ENCODE assay signal across 24 cellular contexts in the genomic region with DNA sequence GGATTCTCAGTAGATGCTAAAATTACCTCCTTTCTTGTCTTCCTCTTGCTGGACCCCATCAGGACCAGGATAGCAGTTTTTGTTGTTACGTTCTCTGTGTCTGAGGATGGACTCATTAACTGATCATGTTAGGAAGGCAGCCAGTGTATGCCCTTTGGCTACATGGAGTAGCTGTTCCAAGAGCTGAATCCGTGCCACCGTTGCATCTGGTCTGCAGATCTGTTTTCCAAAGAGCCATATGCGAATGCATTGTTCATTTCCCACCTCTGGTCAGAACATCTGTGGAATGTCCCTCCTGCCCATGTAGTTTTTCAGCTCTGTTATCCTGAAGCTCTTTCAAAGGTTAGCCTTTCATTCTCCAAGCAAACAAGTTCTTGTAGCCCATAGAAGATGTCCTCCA.
"Had no signal": no experiment of that assay in that cellular context is flagged by ENCODE, and none has a peak within 500 bp of the region (broad histone marks: within the 10 kb centered on the region; RNA-seq: fewer than 3 reads in every experiment).

No MANE protein-coding gene starts in this region.

- H3K27ac Mint-ChIP-seq: natural killer cell treated with Interleukin-12 subunit alpha and Interleukin-12 subunit beta and Interleukin-15 and Interleukin-18, amount 100 ng/mL, for 72 hours; nephron progenitor cell; progenitor cell of endocrine pancreas; stimulated activated effector memory CD8-positive, alpha-beta T cell treated with anti-CD3 and anti-CD28 coated beads, Interleukin-12 subunit alpha, Interleukin-12 subunit beta, amount 100 ng/mL, for 72 hours; stimulated activated naive B cell treated with anti-CD40 and anti-IgM and Interleukin-4, amounts not matched to agents 10 μg/mL and 1 μg/mL and 100 μg/mL, for 72 hours; stimulated activated naive CD8-positive, alpha-beta T cell treated with anti-CD3 and anti-CD28 coated beads, Interleukin-15, Interleukin-2, amounts not matched to agents 100 ng/mL and 50 ng/mL, for 24 hours had no signal

- ATAC-seq: natural killer cell treated with Interleukin-12 subunit alpha and Interleukin-12 subunit beta and Interleukin-15 and Interleukin-18, amount 100 ng/mL, for 72 hours; psoas muscle; right cardiac atrium; right lobe of liver; stimulated activated effector memory CD8-positive, alpha-beta T cell treated with anti-CD3 and anti-CD28 coated beads, Interleukin-12 subunit alpha, Interleukin-12 subunit beta, amount 100 ng/mL, for 72 hours; stimulated activated naive B cell treated with anti-CD40 and anti-IgM and Interleukin-4, amounts not matched to agents 10 μg/mL and 1 μg/mL and 100 μg/mL, for 72 hours had no signal

- H3K27me3 Mint-ChIP-seq: stimulated activated naive CD8-positive, alpha-beta T cell treated with anti-CD3 and anti-CD28 coated beads, Interleukin-15, Interleukin-2, amounts not matched to agents 100 ng/mL and 50 ng/mL, for 24 hours had no signal

- DNase-seq: nephron progenitor cell; nucleus accumbens; ovary; posterior cingulate gyrus; psoas muscle; right cardiac atrium; right lobe of liver; sigmoid colon; small intestine; stimulated activated CD4-positive, alpha-beta T cell treated with anti-CD3 and anti-CD28 coated beads, Interleukin-15, amount 100 ng/mL, for 24 hours; stimulated activated CD4-positive, alpha-beta T cell treated with anti-CD3 and anti-CD28 coated beads, Interleukin-2, amount 100 ng/mL, for 24 hours; stimulated activated CD4-positive, alpha-beta T cell treated with anti-CD3 and anti-CD28 coated beads, Interleukin-2, amount 100 ng/mL, for 48 hours; stimulated activated CD4-positive, alpha-beta T cell treated with anti-CD3 and anti-CD28 coated beads, Interleukin-4, amount 100 ng/mL, for 24 hours; stimulated activated naive B cell treated with anti-CD40 and anti-IgM and Interleukin-4, amounts not matched to agents 10 μg/mL and 1 μg/mL and 100 μg/mL, for 72 hours; stimulated activated naive CD4-positive, alpha-beta T cell treated with Interleukin-2 at 50 U/mL for 16 hours; stomach; thyroid gland; trophoblast cell; upper lobe of left lung had no signal

- H3K4me3 Mint-ChIP-seq: natural killer cell treated with Interleukin-12 subunit alpha and Interleukin-12 subunit beta and Interleukin-15 and Interleukin-18, amount 100 ng/mL, for 72 hours; nephron progenitor cell; neural crest cell; stimulated activated effector memory CD8-positive, alpha-beta T cell treated with anti-CD3 and anti-CD28 coated beads, Interleukin-12 subunit alpha, Interleukin-12 subunit beta, amount 100 ng/mL, for 72 hours; stimulated activated naive B cell treated with anti-CD40 and anti-IgM and Interleukin-4, amounts not matched to agents 10 μg/mL and 1 μg/mL and 100 μg/mL, for 72 hours; stimulated activated naive CD8-positive, alpha-beta T cell treated with anti-CD3 and anti-CD28 coated beads, Interleukin-15, Interleukin-2, amounts not matched to agents 100 ng/mL and 50 ng/mL, for 24 hours had no signal

- H3K4me1 Mint-ChIP-seq: nephron progenitor cell; neural crest cell; stimulated activated effector memory CD8-positive, alpha-beta T cell treated with anti-CD3 and anti-CD28 coated beads, Interleukin-12 subunit alpha, Interleukin-12 subunit beta, amount 100 ng/mL, for 72 hours; stimulated activated naive B cell treated with anti-CD40 and anti-IgM and Interleukin-4, amounts not matched to agents 10 μg/mL and 1 μg/mL and 100 μg/mL, for 72 hours had no signal

- H3K36me3 Mint-ChIP-seq: stimulated activated effector memory CD8-positive, alpha-beta T cell treated with anti-CD3 and anti-CD28 coated beads, Interleukin-12 subunit alpha, Interleukin-12 subunit beta, amount 100 ng/mL, for 72 hours had no signal
